Comparison of ENCODE assay signal across 8 cellular contexts in the genomic region with DNA sequence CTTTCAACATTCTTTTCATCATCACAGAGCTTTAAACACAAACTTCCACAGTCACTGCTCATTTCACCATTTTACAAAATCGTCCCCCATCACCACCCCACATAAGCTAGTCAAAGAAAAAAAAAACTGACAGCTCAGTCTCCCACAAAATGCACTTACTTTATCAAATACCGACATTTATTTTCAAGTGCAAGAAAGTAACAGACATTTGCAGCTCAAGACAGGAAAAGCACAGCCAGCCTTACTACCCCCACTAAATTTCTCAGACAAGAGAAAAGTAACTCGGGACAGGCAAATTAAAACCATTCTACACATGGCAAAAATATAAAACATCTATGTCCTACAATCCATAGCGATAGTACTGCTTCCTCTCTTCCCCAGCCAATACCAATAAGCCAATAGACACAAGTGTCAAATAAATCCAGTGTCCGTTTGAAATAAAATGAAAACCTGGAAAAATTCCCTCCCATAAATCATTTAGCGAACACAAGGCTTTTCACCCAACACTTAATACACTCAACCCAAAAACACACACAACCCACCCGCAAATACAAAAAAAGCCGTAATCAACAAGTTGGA. TPM values are rescaled to one million over a fixed set of nuclear protein-coding genes. Genes with fewer than 3 reads are reported as not detected.
A peak's percentile ranks its signal among the peaks of the same experiment; 100 is the strongest.
DNase-seq lines count a peak whose midpoint lies in the region; ATAC-seq and TF ChIP-seq lines count a peak whose summit lies in the region.

No MANE protein-coding gene starts in this region.

- H3K4me1 Mint-ChIP-seq in CD14-positive monocyte (peaks cover 56% of the 10 kb centered on the region), nephron progenitor cell (peaks cover 63% of the 10 kb centered on the region)

- H3K4me1 ChIP-seq in MM.1S (ENCODE audit: low read length), result peaks cover 13% of the 10 kb centered on the region
- peaks cover 13 to 39% of the 10 kb centered on the region in 2 donors for H3K4me1 ChIP-seq in duodenal mucosa (ENCODE audit: control insufficient read depth in 1 of 2, insufficient read depth in 2 of 2, low read length in 2 of 2)

- H3K9me3 Mint-ChIP-seq in CD14-positive monocyte, result peaks cover 0 to 6% (median 0%) of the 10 kb centered on the region in 7 donors
- no peaks in the 10 kb centered on the region for H3K9me3 Mint-ChIP-seq in nephron progenitor cell

- peaks cover 58% of the 10 kb centered on the region for H3K79me2 ChIP-seq in MM.1S (ENCODE audit: low read length)

- intact Hi-C loops in CD14-positive monocyte (cut with micrococcal nuclease), result loop anchor here (5.0 to 10.0 kb wide), 3 partner anchors 36 to 379 kb away; no protein-coding TSS in a partner anchor

- peaks cover 6% of the 10 kb centered on the region for H4K20me1 ChIP-seq in MM.1S (ENCODE audit: insufficient read depth, low read length)

- peaks cover 24 to 38% of the 10 kb centered on the region in 2 donors for H3K36me3 Mint-ChIP-seq in CD14-positive monocyte
- peaks cover 14% of the 10 kb centered on the region for H3K36me3 Mint-ChIP-seq in nephron progenitor cell (ENCODE audit: low read depth)

- peak overlapping the region; percentile 87; the same call in 1 of the 2 replicates for H3K9ac ChIP-seq in MM.1S (ENCODE audit: low read length)
- peak overlapping the region; percentile 86 to 97 for H3K9ac ChIP-seq in duodenal mucosa (ENCODE audit: low read depth in 1 of 2, low read length in 2 of 2)

- H3K27me3 Mint-ChIP-seq in CD14-positive monocyte (ENCODE audit: low read depth in 3 of 3) (peaks cover 0 to 8% (median 7%) of the 10 kb centered on the region in 3 donors), nephron progenitor cell (ENCODE audit: low read depth, poor library complexity) (peaks cover 27% of the 10 kb centered on the region)

- peak overlapping the region; percentile 85 to 99 (median 95) for H3K27ac Mint-ChIP-seq in CD14-positive monocyte
- peak overlapping the region; percentile 99 for H3K27ac Mint-ChIP-seq in nephron progenitor cell

- H3K4me3 ChIP-seq in MM.1S (ENCODE audit: low read length) (peak overlapping the region; percentile 96), duodenal mucosa (ENCODE audit: low read depth in 1 of 2, low read length in 2 of 2) (peak overlapping the region; percentile 83 to 92)

- no peak overlapping the region; the same call in 1 of the 2 replicates for H2AFZ ChIP-seq in MM.1S (ENCODE audit: low read length)

- DNase-seq in CD14-positive monocyte (ENCODE audit: low spot score) (no peak), MM.1S (no peak), nephron progenitor cell (no peak), medulla oblongata (ENCODE audit: extremely low spot score) (no peak), ecto neural progenitor cell (ENCODE audit: low spot score) (no peak), DMS 273 treated with DMSO at 0.1 percent for 48 hours (lab: John Stamatoyannopoulos, UW) (no peak)

- H3K9me3 ChIP-seq in MM.1S (replicated peaks; ENCODE audit: insufficient read depth, low read length) (no peaks in the 10 kb centered on the region), duodenal mucosa (ENCODE audit: control insufficient read depth in 1 of 2, low read length in 2 of 2) (no peaks in the 10 kb centered on the region)

- H3K36me3 ChIP-seq in MM.1S (replicated peaks; ENCODE audit: insufficient read depth, low read length) (no peaks in the 10 kb centered on the region), duodenal mucosa (ENCODE audit: control insufficient read depth in 1 of 2, insufficient read depth in 2 of 2, low read length in 2 of 2) (no peaks in the 10 kb centered on the region)

- H3K4me3 Mint-ChIP-seq in CD14-positive monocyte (peak overlapping the region; percentile 100), nephron progenitor cell (peak overlapping the region; percentile 93)

- no peak for ATAC-seq in GM19023 (IDR thresholded peaks at IDR 0.05; ENCODE audit: unreplicated experiment)

- H3K27me3 ChIP-seq in MM.1S (replicated peaks; ENCODE audit: insufficient read depth, low read length), result no peaks in the 10 kb centered on the region
- H3K27me3 ChIP-seq in duodenal mucosa (ENCODE audit: control insufficient read depth in 1 of 2, insufficient read depth in 2 of 2, low read length in 2 of 2), result no peaks in the 10 kb centered on the region

- H3K27ac ChIP-seq in MM.1S (ENCODE audit: low read length) (peak overlapping the region; percentile 82; the same call in 1 of the 2 replicates), duodenal mucosa (ENCODE audit: low read depth, low read length) (peak overlapping the region; percentile 79)

- peaks cover 10% of the 10 kb centered on the region for H3F3A ChIP-seq in MM.1S (ENCODE audit: insufficient read depth, low read length)

- peak overlapping the region; percentile 78 for H3K4me2 ChIP-seq in MM.1S (ENCODE audit: low read depth, low read length)

- H3K9me2 ChIP-seq in MM.1S (replicated peaks; ENCODE audit: insufficient read depth, low read length), result no peaks in the 10 kb centered on the region

- TF ChIP-seq CTCF in CD14-positive monocyte (IDR thresholded peaks at IDR 0.05) (no peak), MM.1S (IDR thresholded peaks at IDR 0.05; ENCODE audit: low read length) (no peak), nephron progenitor cell (IDR thresholded peaks at IDR 0.05) (no peak)

RNA-seq across cellular contexts. Expression of a gene that starts 0.5 kb away (rescaled TPM):
- 1 to 10 TPM; 1.2 to 2.2 TPM for polyA plus RNA-seq in CD14-positive monocyte
